18 cellular contexts compared by ENCODE assay signal in the genomic region with DNA sequence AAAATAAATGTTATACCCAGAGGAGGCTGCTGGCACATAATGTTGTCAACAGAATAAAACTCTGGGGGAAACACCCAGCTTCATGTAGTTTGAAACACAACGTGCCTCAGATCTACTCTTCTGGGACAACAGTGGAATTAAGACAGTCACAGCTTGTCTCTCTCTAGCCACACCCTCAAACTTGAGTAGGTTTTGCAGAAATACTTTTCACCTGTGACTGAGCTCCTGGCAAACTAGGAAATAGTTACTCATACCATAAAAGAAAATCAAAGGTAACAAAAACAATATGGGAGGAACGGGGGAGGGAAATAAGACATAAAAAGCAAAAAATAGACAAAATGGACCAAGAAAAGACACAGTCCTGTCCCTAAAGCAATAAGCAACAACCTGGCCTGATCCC. TPM values are rescaled to one million over a fixed set of nuclear protein-coding genes. Genes with fewer than 3 reads are reported as not detected.
"Had no signal": no experiment of that assay in that cellular context is flagged by ENCODE, and none has a peak within 500 bp of the region (broad histone marks: within the 10 kb centered on the region; RNA-seq: fewer than 3 reads in every experiment).

No MANE protein-coding gene starts in this region.

- H3K9me3 ChIP-seq: heart left ventricle, neutrophil, spleen, stomach, uterus had no signal

- FAIRE-seq: endometrium had no signal

- H3K27ac ChIP-seq: heart left ventricle, neutrophil, spleen, stomach, uterus had no signal

- DNase-seq: cortex of kidney; effector memory CD4-positive, alpha-beta T cell; foreskin melanocyte; heart left ventricle; hippocampal formation; kidney glomerular epithelial cell; naive thymus-derived CD8-positive, alpha-beta T cell; spleen; stimulated activated CD4-positive, alpha-beta T cell treated with anti-CD3 and anti-CD28 coated beads, Interleukin-2, amount 100 ng/mL, for 24 hours; stimulated activated CD4-positive, alpha-beta T cell treated with anti-CD3 and anti-CD28 coated beads, Interleukin-4, amount 100 ng/mL, for 4 hours; stimulated activated naive B cell treated with anti-CD40 and anti-IgM and Interleukin-4, amounts not matched to agents 10 μg/mL and 1 μg/mL and 100 μg/mL, for 72 hours; stomach; uterus had no signal

- H3K4me1 ChIP-seq: heart left ventricle, spleen, stomach, uterus had no signal

- H3K4me3 ChIP-seq: heart left ventricle, spleen, stomach, uterus had no signal

- H3K36me3 ChIP-seq: heart left ventricle, neutrophil, spleen, stomach, uterus had no signal

- H3K27me3 ChIP-seq: neutrophil, spleen, stomach, uterus had no signal

RNA-seq across cellular contexts. Expression of a gene that starts 14.4 kb away (rescaled TPM):
- total RNA-seq: mesenteric fat pad; mononuclear cell; naive thymus-derived CD8-positive, alpha-beta T cell had no signal
- polyA plus RNA-seq: heart left ventricle; liver; naive thymus-derived CD8-positive, alpha-beta T cell had no signal
